2 cellular contexts compared by ENCODE assay signal in the genomic region with DNA sequence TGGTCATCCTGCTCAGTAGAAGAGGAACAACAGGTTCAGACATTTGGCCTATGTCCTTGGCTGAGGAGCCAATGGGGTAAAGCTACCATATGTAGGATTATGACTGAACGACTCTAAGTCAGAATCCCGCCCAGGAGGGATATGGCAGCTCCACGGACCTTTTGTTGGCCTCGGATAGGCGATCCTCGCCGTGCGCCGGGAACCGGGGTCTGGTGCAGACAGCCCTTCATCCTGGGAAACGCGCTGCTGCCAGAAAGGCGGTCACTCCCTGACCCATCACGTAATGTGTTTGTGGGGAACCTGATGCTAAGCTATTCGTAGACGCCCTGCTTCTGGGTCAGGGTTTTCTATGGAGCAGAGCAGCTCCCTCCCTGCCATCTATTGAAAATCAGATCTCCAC.
TF ChIP-seq lines count a peak whose summit lies in the region.

No MANE protein-coding gene starts in this region.

TF ChIP-seq in SK-N-SH, 30 proteins besides CTCF, POLR2A, EP300 and RAD21:
- TF ChIP-seq YY1 (IDR thresholded peaks at IDR 0.05; ENCODE audit: low read depth), result no peak
- TF ChIP-seq, protein P1, sequence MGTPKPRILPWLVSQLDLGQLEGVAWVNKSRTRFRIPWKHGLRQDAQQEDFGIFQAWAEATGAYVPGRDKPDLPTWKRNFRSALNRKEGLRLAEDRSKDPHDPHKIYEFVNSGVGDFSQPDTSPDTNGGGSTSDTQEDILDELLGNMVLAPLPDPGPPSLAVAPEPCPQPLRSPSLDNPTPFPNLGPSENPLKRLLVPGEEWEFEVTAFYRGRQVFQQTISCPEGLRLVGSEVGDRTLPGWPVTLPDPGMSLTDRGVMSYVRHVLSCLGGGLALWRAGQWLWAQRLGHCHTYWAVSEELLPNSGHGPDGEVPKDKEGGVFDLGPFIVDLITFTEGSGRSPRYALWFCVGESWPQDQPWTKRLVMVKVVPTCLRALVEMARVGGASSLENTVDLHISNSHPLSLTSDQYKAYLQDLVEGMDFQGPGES (IDR thresholded peaks at IDR 0.05; ENCODE audit: low read depth, low read length), result no peak

TF ChIP-seq in SK-N-SH treated with all-trans-retinoic acid at 6 μM for 48 hours, 23 proteins besides CTCF, POLR2A, EP300 and RAD21:
- TF ChIP-seq ZNF565 (CRISPR knock-in tag; conservative IDR thresholded peaks at IDR 0.05; ENCODE audit: low read depth) (no peak), ZFP3 (CRISPR knock-in tag; IDR thresholded peaks at IDR 0.05) (no peak), CSDC2 (CRISPR knock-in tag; IDR thresholded peaks at IDR 0.05) (no peak), ESRRG (CRISPR knock-in tag; IDR thresholded peaks at IDR 0.05) (no peak), TSHZ2 (CRISPR knock-in tag; IDR thresholded peaks at IDR 0.05) (no peak), TCF4 (CRISPR knock-in tag; IDR thresholded peaks at IDR 0.05; ENCODE audit: borderline replicate concordance) (no peak), ZC3H10 (CRISPR knock-in tag; IDR thresholded peaks at IDR 0.05) (no peak), OSR1 (CRISPR knock-in tag; IDR thresholded peaks at IDR 0.05) (no peak), ZNF8 (CRISPR knock-in tag; IDR thresholded peaks at IDR 0.05) (no peak), GLIS3 (CRISPR knock-in tag; IDR thresholded peaks at IDR 0.05) (no peak), PPARA (CRISPR knock-in tag; IDR thresholded peaks at IDR 0.05; ENCODE audit: borderline replicate concordance) (no peak), ZFP30 (CRISPR knock-in tag; IDR thresholded peaks at IDR 0.05) (no peak)
